In genomic region chr17:57278740-57279387, GRCh38 we compare ENCODE assay signal across 14 cellular contexts.
"Had no signal": no experiment of that assay in that cellular context is flagged by ENCODE, and none has a peak within 500 bp of the region (broad histone marks: within the 10 kb centered on the region; RNA-seq: fewer than 3 reads in every experiment).

No MANE protein-coding gene starts in this region.

- H3K36me3 ChIP-seq: colonic mucosa, vagina had no signal

- ATAC-seq: gastroesophageal sphincter had no signal

- H3K27ac Mint-ChIP-seq: activated B cell treated with CpG ODN at 0.5 μM for 24 hours; activated naive CD4-positive, alpha-beta T cell treated with anti-CD3 and anti-CD28 coated beads, Interleukin-2, amount 50 U/mL, for 24 hours had no signal

- H3K27me3 Mint-ChIP-seq: activated B cell treated with CpG ODN at 0.5 μM for 24 hours; activated naive CD4-positive, alpha-beta T cell treated with anti-CD3 and anti-CD28 coated beads, Interleukin-2, amount 50 U/mL, for 24 hours had no signal

- DNase-seq: activated B cell treated with CpG ODN at 0.5 μM for 24 hours; activated effector memory CD4-positive, alpha-beta T cell treated with Interleukin-2 at 50 U/mL for 16 hours; activated T-cell treated with anti-CD3 and anti-CD28 coated beads, Interleukin-2, amount 50 U/mL, for 1 hour; central memory CD4-positive, alpha-beta T cell; colonic mucosa; left colon; mammary epithelial cell; stimulated activated naive CD4-positive, alpha-beta T cell had no signal

- H3K9me3 Mint-ChIP-seq: activated B cell treated with CpG ODN at 0.5 μM for 24 hours; activated naive CD4-positive, alpha-beta T cell treated with anti-CD3 and anti-CD28 coated beads, Interleukin-2, amount 50 U/mL, for 24 hours had no signal

- H3K27me3 ChIP-seq: colonic mucosa, gastroesophageal sphincter, neutrophil, tibial nerve, vagina had no signal

- H3K9me3 ChIP-seq: colonic mucosa, gastroesophageal sphincter, neutrophil, tibial nerve, vagina had no signal

- H3K4me3 ChIP-seq: colonic mucosa, gastroesophageal sphincter, skin epidermis, tibial nerve, vagina had no signal

- H3K4me1 ChIP-seq: colonic mucosa, tibial nerve, vagina had no signal

- H3K27ac ChIP-seq: colonic mucosa, gastroesophageal sphincter, neutrophil, skin epidermis, tibial nerve, vagina had no signal

- H3K4me3 Mint-ChIP-seq: activated B cell treated with CpG ODN at 0.5 μM for 24 hours; activated naive CD4-positive, alpha-beta T cell treated with anti-CD3 and anti-CD28 coated beads, Interleukin-2, amount 50 U/mL, for 24 hours had no signal
